In the genomic region with DNA sequence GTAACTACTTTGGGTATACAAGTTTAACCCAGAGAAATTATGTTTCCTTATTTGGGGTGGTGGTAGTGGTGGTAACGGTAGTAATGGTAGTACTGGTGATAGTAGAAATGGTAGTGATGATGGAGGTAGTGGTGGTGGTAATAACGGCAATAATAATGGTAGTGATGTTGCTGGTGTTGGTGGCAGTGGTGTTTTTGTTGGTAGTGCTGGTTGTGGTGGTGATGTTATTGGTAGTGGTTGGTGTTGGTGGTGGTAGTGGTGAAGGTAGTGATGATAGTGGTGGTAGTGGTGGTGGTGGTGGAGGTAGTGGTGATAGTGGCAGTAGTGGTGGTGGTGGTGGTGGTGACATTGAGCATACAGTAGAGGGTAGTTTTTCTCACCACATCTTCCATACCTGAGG, we compare ENCODE assay signal across 2 cellular contexts.
TF ChIP-seq lines count a peak whose summit lies in the region.

No MANE protein-coding gene starts in this region.

TF ChIP-seq in IMR-90, 13 proteins besides CTCF, POLR2A, EP300 and RAD21:
- TF ChIP-seq MAFK (IDR thresholded peaks at IDR 0.05; ENCODE audit: low read depth, low read length): no peak
- no peak for TF ChIP-seq NFE2L2 (IDR thresholded peaks at IDR 0.05; ENCODE audit: low read depth, low read length)
- TF ChIP-seq RCOR1 (IDR thresholded peaks at IDR 0.05; ENCODE audit: insufficient replicate concordance, low read length): no peak
- no peak for TF ChIP-seq MAZ (IDR thresholded peaks at IDR 0.05; ENCODE audit: borderline replicate concordance, low read depth, low read length)
- no peak for TF ChIP-seq CHD1 (IDR thresholded peaks at IDR 0.05; ENCODE audit: low read depth, low read length)
- no peak for TF ChIP-seq MXI1 (IDR thresholded peaks at IDR 0.05; ENCODE audit: borderline replicate concordance, low read depth, low read length)
- no peak for TF ChIP-seq CEBPB (IDR thresholded peaks at IDR 0.05; ENCODE audit: low read depth, low read length)
- no peak for TF ChIP-seq BHLHE40 (IDR thresholded peaks at IDR 0.05; ENCODE audit: low read depth, low read length)

TF ChIP-seq in H1, 55 proteins besides CTCF, POLR2A, EP300 and RAD21:
- TF ChIP-seq SUZ12 (IDR thresholded peaks at IDR 0.05; ENCODE audit: low read length) (no peak), NRF1 (IDR thresholded peaks at IDR 0.05; ENCODE audit: low read depth, low read length) (no peak), HDAC6 (IDR thresholded peaks at IDR 0.05; ENCODE audit: low read depth, low read length) (no peak)
